14 cellular contexts compared by ENCODE assay signal in the genomic region with DNA sequence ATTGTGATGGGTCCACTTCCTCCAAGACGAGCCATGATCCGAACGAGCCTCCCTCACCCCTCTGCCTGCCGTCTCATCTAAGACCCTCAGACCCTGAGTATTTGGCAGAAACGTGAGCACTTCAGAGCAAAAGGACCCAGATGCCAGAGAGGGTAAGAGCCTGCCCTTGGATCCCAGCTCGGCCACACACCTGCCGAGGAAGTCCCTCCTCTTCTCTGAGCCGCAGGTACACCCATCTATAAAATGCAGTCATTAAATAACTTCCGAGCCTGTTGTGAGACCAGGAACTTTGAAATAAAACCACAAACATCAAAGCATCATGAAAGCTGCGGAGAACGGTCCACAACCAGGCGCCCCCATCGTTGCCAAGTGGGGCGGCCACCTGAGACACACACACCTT.
"Had no signal": no experiment of that assay in that cellular context is flagged by ENCODE, and none has a peak within 500 bp of the region (broad histone marks: within the 10 kb centered on the region; RNA-seq: fewer than 3 reads in every experiment).

No MANE protein-coding gene starts in this region.

- DNase-seq: activated CD4-positive, alpha-beta memory T cell treated with anti-CD3 and anti-CD28 coated beads, Interleukin-2, amount 10 ng/mL, durations not matched to agents 7 days and 5 days; activated CD4-positive, alpha-beta T cell treated with anti-CD3 and anti-CD28 coated beads for 48 hours; activated naive CD4-positive, alpha-beta T cell treated with anti-CD3 and anti-CD28 coated beads for 36 hours; activated T-cell treated with anti-CD3 and anti-CD28 coated beads, Interleukin-2, amount 50 U/mL, for 24 hours; effector CD4-positive, alpha-beta T cell; gastrocnemius medialis; naive B cell; stimulated activated naive CD8-positive, alpha-beta T cell treated with anti-CD3 and anti-CD28 coated beads, Interleukin-15, Interleukin-2, amounts not matched to agents 100 U/mL and 50 U/mL, for 24 hours; substantia nigra; trophoblast cell had no signal

- H3K27ac ChIP-seq: ascending aorta, gastrocnemius medialis, pancreas, SK-N-MC had no signal

- H3K9me3 ChIP-seq: ascending aorta, gastrocnemius medialis, pancreas had no signal

- H3K4me1 ChIP-seq: ascending aorta, gastrocnemius medialis, pancreas had no signal

- FAIRE-seq: pancreas, TTC549 had no signal

- ATAC-seq: gastrocnemius medialis; stimulated activated naive CD8-positive, alpha-beta T cell treated with anti-CD3 and anti-CD28 coated beads, Interleukin-15, Interleukin-2, amounts not matched to agents 100 U/mL and 50 U/mL, for 24 hours had no signal

- H3K27me3 ChIP-seq: ascending aorta, gastrocnemius medialis, pancreas had no signal

- H3K4me3 ChIP-seq: ascending aorta, gastrocnemius medialis, pancreas, SK-N-MC had no signal

- H3K36me3 ChIP-seq: ascending aorta, gastrocnemius medialis had no signal
